Comparison of ENCODE assay signal across 24 cellular contexts in the genomic region with DNA sequence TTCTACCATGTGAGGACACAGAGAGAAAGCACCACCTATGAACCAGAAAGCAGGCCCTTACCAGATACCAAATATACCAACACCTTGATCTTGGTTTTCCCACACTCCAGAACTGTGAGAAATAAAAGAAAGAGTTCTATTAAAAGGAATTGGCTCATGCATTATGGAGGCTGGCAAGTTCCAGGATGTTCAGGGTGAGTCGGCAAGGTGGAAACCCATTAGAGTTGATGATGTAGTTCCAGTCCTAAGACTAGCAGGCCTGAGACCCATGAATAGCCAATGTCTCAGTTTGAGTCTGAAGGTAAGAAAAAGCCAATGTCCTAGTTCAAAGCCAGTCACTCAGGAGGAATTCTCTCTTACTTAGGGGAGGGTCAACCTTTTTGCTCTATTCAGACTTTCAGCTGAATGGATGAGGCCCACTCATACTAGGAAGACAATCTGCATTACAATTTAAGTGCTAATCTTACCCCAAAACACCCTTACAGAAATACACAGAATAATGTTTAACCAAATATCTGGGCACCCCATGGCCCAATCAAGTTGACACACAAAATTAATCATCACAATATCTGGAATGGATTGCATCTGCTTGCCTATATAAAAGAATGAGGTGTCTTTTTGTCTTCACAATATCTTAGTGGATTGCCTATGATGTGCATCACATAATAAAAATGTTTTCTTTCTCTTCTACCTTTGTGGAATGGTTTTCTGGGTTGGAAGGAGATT. TPM values are rescaled to one million over a fixed set of nuclear protein-coding genes. Genes with fewer than 3 reads are reported as not detected.
DNase-seq lines count a peak whose midpoint lies in the region; ATAC-seq, FAIRE-seq and TF ChIP-seq lines count a peak whose summit lies in the region.
"Had no signal": no experiment of that assay in that cellular context is flagged by ENCODE, and none has a peak within 500 bp of the region (broad histone marks: within the 10 kb centered on the region; RNA-seq: fewer than 3 reads in every experiment).

No MANE protein-coding gene starts in this region.

- H3K9me3 ChIP-seq in PC-9 (ENCODE audit: insufficient read depth, low read depth): no peaks in the 10 kb centered on the region; the same call in 1 of the 2 replicates

- H3K9me2 ChIP-seq in PC-9 (ENCODE audit: insufficient read depth): no peaks in the 10 kb centered on the region

- 0 out of 2 replicates have a peak, but pooled peaks cover 8% of the 10 kb centered on the region for H3F3A ChIP-seq in PC-9 (ENCODE audit: insufficient read depth, low read depth)

- no peak overlapping the region for H3K4me2 ChIP-seq in PC-9
- H3K4me2 ChIP-seq: GM23338 had no signal

- no peaks in the 10 kb centered on the region for H3K36me3 ChIP-seq in PC-9 (ENCODE audit: low read depth)

- H3K4me1 ChIP-seq in PC-9 (replicated peaks; ENCODE audit: insufficient read depth): peaks cover 29% of the 10 kb centered on the region
- peaks cover 7% of the 10 kb centered on the region for H3K4me1 ChIP-seq in foreskin keratinocyte

- no peak for TF ChIP-seq CTCF in PC-9 (conservative IDR thresholded peaks at IDR 0.05)
- no peak for TF ChIP-seq CTCF in foreskin keratinocyte (conservative IDR thresholded peaks at IDR 0.05)

- BruUV-seq in PC-9 (replicated peaks; lab: Mats Ljungman, UMichigan): no TSS peak

- H3K27ac ChIP-seq in PC-9 (peak overlapping the region; percentile 0; the same call in 1 of the 2 replicates), foreskin keratinocyte (no peak overlapping the region)

- H3K27me3 ChIP-seq in PC-9 (ENCODE audit: insufficient read depth, low read depth): no peaks in the 10 kb centered on the region
- no peaks in the 10 kb centered on the region for H3K27me3 ChIP-seq in foreskin keratinocyte

- intact Hi-C loops in PC-9 (cut with micrococcal nuclease; ENCODE audit: unreplicated experiment): loop anchor here (5.0 kb wide), 2 partner anchors 152 to 298 kb away; partner anchors contain the start of gene STX7

- no peaks in the 10 kb centered on the region for H4K20me1 ChIP-seq in PC-9 (ENCODE audit: insufficient read depth)

- H2AFZ ChIP-seq in PC-9: no peak overlapping the region
- H2AFZ ChIP-seq: GM23338 had no signal

- FAIRE-seq in GM18507 (lab: Jason Lieb, UNC): peak; percentile 9
- FAIRE-seq: G401.6, GM12892, GM19239 had no signal

- CTCF ChIA-PET in PC-9 (lab: Charles Lee): no interaction called here

- POLR2A ChIA-PET in PC-9 (lab: Charles Lee; ENCODE audit: unreplicated experiment): interaction anchor here (0.6 kb wide), 2 partner anchors 14 to 152 kb away, joined by 3 to 5 read pairs; partner anchors contain the start of gene STX7

- DNase-seq in GM18507 (ENCODE audit: extremely low spot score, insufficient read length, low read depth): no peak
- DNase-seq in PC-9: no peak
- peak in 1 of 2 donors; percentile 51 for DNase-seq in foreskin keratinocyte
- DNase-seq in cerebellum (ENCODE audit: low spot score): no peak
- no peak for DNase-seq in activated CD4-positive, alpha-beta T cell treated with anti-CD3 and anti-CD28 coated beads, Interleukin-2, amount 50 U/mL, for 48 hours
- DNase-seq: C1 segment of cervical spinal cord; Calu3; CD4-positive, alpha-beta memory T cell; COR-L47; DMS53; DMS79 treated with DMSO at 0.1 percent for 48 hours; H9; HFFc6 had no signal

- H3K4me3 ChIP-seq in PC-9: no peak overlapping the region
- H3K4me3 ChIP-seq: GM23338 had no signal

- H3K79me2 ChIP-seq in PC-9 (ENCODE audit: low read depth): no peaks in the 10 kb centered on the region

- peak; percentile 65 for ATAC-seq in foreskin keratinocyte
- no peak for ATAC-seq in HG03108 (IDR thresholded peaks at IDR 0.05; ENCODE audit: unreplicated experiment)
- ATAC-seq: GM23338, HCT116 had no signal

RNA-seq across cellular contexts. Expression of gene TAAR1, which starts 5.5 kb away (rescaled TPM):
- total RNA-seq in PC-9 (2021) (not detected in 2 replicates), foreskin keratinocyte (not detected in 2 replicates), cerebellum (not detected)
- polyA plus RNA-seq in foreskin keratinocyte: not detected in 2 replicates
- total RNA-seq: A172; A673; Calu3; CD4-positive, alpha-beta memory T cell; Daoy; GM23338; H4; H9; HFFc6 had no signal
- polyA plus RNA-seq: BJ; CD4-positive, alpha-beta memory T cell; GM23338 had no signal

RNA-seq across cellular contexts. Expression of gene TAAR2, which starts 40.4 kb away (rescaled TPM):
- total RNA-seq in PC-9 (2021) (not detected in 2 replicates), foreskin keratinocyte (not detected in 2 replicates), cerebellum (not detected)
- not detected in 2 replicates for polyA plus RNA-seq in foreskin keratinocyte
- total RNA-seq: A172; A673; Calu3; CD4-positive, alpha-beta memory T cell; Daoy; GM23338; H4; H9; HFFc6 had no signal
- polyA plus RNA-seq: BJ; CD4-positive, alpha-beta memory T cell; GM23338 had no signal

RNA-seq across cellular contexts. Expression of gene VNN1, which starts 49.4 kb away (rescaled TPM):
- 0.65 and 1.6 TPM in 2 replicates for total RNA-seq in PC-9 (2021)
- total RNA-seq in foreskin keratinocyte: 0.54 and 0.67 TPM in 2 replicates
- 0.55 and 0.61 TPM in 2 replicates for polyA plus RNA-seq in foreskin keratinocyte
- 0.09 TPM for total RNA-seq in cerebellum
- total RNA-seq: A673, GM23338, H4, H9 had no signal
- polyA plus RNA-seq: BJ; CD4-positive, alpha-beta memory T cell; GM23338 had no signal
